Comparison of ENCODE assay signal across 16 cellular contexts in genomic region chr10:130203626-130204025, GRCh38.
"Had no signal": no experiment of that assay in that cellular context is flagged by ENCODE, and none has a peak within 500 bp of the region (broad histone marks: within the 10 kb centered on the region; RNA-seq: fewer than 3 reads in every experiment).

No MANE protein-coding gene starts in this region.

- H3K4me2 ChIP-seq: KMS-11, SK-N-SH had no signal

- H3K9me3 Mint-ChIP-seq: IgD-negative memory B cell had no signal

- H3K4me3 ChIP-seq: K562 had no signal

- H3K4me3 Mint-ChIP-seq: IgD-negative memory B cell had no signal

- H3K27ac Mint-ChIP-seq: IgD-negative memory B cell had no signal

- ATAC-seq: K562, PC-3 had no signal

- H3K27ac ChIP-seq: HL-60, KMS-11, RWPE1 had no signal

- H3K36me3 Mint-ChIP-seq: IgD-negative memory B cell had no signal

- DNase-seq: Kasumi-1, MM.1S, NCI-H1092 treated with DMSO at 0.1 percent for 48 hours, NCI-H187, NCI-H2081, NCI-H2227 treated with DMSO at 0.1 percent for 48 hours, NCI-H526 treated with DMSO at 0.1 percent for 48 hours, NCI-H82, PC-3, SHP77, SK-N-SH had no signal

- H3K9me3 ChIP-seq: SK-N-SH had no signal
